In genomic region chr7:51644216-51644615, GRCh38 we compare ENCODE assay signal across 20 cellular contexts.
DNase-seq lines count a peak whose midpoint lies in the region; FAIRE-seq and TF ChIP-seq lines count a peak whose summit lies in the region.
"Had no signal": no experiment of that assay in that cellular context is flagged by ENCODE, and none has a peak within 500 bp of the region (broad histone marks: within the 10 kb centered on the region; RNA-seq: fewer than 3 reads in every experiment).

No MANE protein-coding gene starts in this region.

- TF ChIP-seq CTCF in C4-2B (conservative IDR thresholded peaks at IDR 0.05) (no peak), coronary artery (IDR thresholded peaks at IDR 0.05) (no peak)

- H3K27ac ChIP-seq in C4-2B, result peak overlapping the region; percentile 57
- H3K27ac ChIP-seq in coronary artery, result no peak overlapping the region
- H3K27ac ChIP-seq: BLaER1 treated with 17β-estradiol and CSF1 and Interleukin-3, amounts not matched to agents 10 nM and 100 nM had no signal

- H3K4me3 ChIP-seq in coronary artery, result no peak overlapping the region
- H3K4me3 ChIP-seq: BLaER1 treated with 17β-estradiol and CSF1 and Interleukin-3, amounts not matched to agents 10 nM and 100 nM; GM23338 had no signal

- DNase-seq in coronary artery (ENCODE audit: low spot score) (peak; percentile 22), mucosa of gallbladder (ENCODE audit: low spot score) (peak; percentile 57), urothelium cell line (ENCODE audit: low spot score) (no peak), NOMO-1 treated with DMSO at 0.1 percent for 48 hours (lab: John Stamatoyannopoulos, UW; ENCODE audit: unreplicated experiment) (no peak), COR-L47 (lab: John Stamatoyannopoulos, UW) (no peak)
- no peak for DNase-seq in stimulated activated CD4-positive, alpha-beta T cell treated with anti-CD3 and anti-CD28 coated beads, Interleukin-12 subunit alpha, Interleukin-12 subunit beta, amount 100 ng/mL, for 4 hours
- DNase-seq: 8988T; Caco-2; CD4-positive, CD25-positive, alpha-beta regulatory T cell; CD8-positive, alpha-beta memory T cell; H7; HFFc6; IMR-90 had no signal

- FAIRE-seq in urothelium cell line (lab: Jason Lieb, UNC), result peak; percentile 59
- FAIRE-seq: D721Med, G401.6, GM12891, HTR-8/SVneo had no signal

Comparison
In these comparisons a context has a peak if more than half of its experiments do, and no peak if none do; other contexts are left out.
1. DNase-seq: peak in coronary artery (single experiment) and mucosa of gallbladder (single experiment); none in urothelium cell line (single experiment), NOMO-1 treated with DMSO at 0.1 percent for 48 hours (single experiment), COR-L47 (single experiment) and stimulated activated CD4-positive, alpha-beta T cell treated with anti-CD3 and anti-CD28 coated beads, Interleukin-12 subunit alpha, Interleukin-12 subunit beta, amount 100 ng/mL, for 4 hours (single experiment).